ENCODE assay signal across 8 cellular contexts in the genomic region with DNA sequence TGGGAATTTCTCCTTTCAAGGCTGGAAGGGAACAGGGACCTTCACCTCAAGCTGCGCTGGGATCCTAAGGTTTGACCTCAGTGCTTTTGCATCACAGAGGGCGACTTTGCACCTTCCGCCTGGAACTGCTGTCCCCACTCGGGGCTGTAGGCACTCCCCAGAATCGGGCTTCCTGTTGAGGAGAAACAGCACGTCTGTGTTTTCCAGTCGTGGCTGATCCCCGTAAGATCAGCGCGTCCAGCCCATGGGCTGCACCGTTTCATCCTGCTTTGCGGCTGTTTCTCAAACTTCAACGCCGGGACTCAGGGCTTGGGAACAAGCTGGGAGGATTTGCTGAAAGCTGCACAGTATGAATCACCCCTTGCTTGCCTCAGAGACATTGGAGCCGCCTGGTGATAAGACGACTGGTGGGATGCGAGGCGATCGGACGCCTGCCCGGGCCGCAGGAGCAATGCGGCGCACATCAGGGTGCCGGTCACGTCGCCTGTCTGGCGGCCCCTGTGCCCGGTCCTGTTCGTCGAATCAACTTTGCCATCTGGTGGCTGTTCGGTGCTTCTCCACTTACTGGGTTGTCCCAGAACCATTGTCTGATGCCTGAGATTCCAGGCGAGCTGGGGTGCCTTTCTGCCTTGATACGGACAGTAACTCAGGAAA. TPM values are rescaled to one million over a fixed set of nuclear protein-coding genes. Genes with fewer than 3 reads are reported as not detected.
DNase-seq lines count a peak whose midpoint lies in the region; ATAC-seq and TF ChIP-seq lines count a peak whose summit lies in the region.

No MANE protein-coding gene starts in this region.

- no peak overlapping the region for H3K27ac ChIP-seq in esophagus muscularis mucosa (replicated peaks in 1 of 4)

- no peak for ATAC-seq in GM21381 (IDR thresholded peaks at IDR 0.05; ENCODE audit: unreplicated experiment)

- no peak for TF ChIP-seq POLR2A in esophagus muscularis mucosa (IDR thresholded peaks at IDR 0.05; ENCODE audit: low read depth)

- H3K4me3 ChIP-seq in LNCaP clone FGC (ENCODE audit: low read depth, low read length), result no peak overlapping the region
- H3K4me3 ChIP-seq in esophagus muscularis mucosa, result peak overlapping the region; percentile 30 to 46 (median 36)
- no peak overlapping the region for H3K4me3 ChIP-seq in mucosa of stomach (ENCODE audit: low read length)

- peak; percentile 67 for TF ChIP-seq CTCF in LNCaP clone FGC (IDR thresholded peaks at IDR 0.05; ENCODE audit: control insufficient read depth, extremely low read depth, insufficient read depth)
- peak; percentile 47 to 50 (median 49) for TF ChIP-seq CTCF in esophagus muscularis mucosa (IDR thresholded peaks at IDR 0.05)

- TF ChIP-seq EP300 in esophagus muscularis mucosa (IDR thresholded peaks at IDR 0.05), result no peak

- intact Hi-C loops in esophagus muscularis mucosa (cut with DNase I), result no loop called here

- DNase-seq in A172 (ENCODE audit: low spot score), result peak; percentile 28
- DNase-seq in LNCaP clone FGC (ENCODE audit: low read depth), result no peak
- DNase-seq in esophagus muscularis mucosa (ENCODE audit: extremely low spot score), result peak; percentile 92
- DNase-seq in COR-L47 (lab: John Stamatoyannopoulos, UW), result no peak
- DNase-seq in NOMO-1 (lab: John Stamatoyannopoulos, UW; ENCODE audit: unreplicated experiment in 2 of 2), result no peak
- DNase-seq in OCI-M1 (lab: John Stamatoyannopoulos, UW), result no peak

- H3K4me1 ChIP-seq in esophagus muscularis mucosa (peaks cover 5 to 22% (median 15%) of the 10 kb centered on the region in 4 donors), mucosa of stomach (ENCODE audit: control insufficient read depth, insufficient read depth, low read length) (peaks cover 11% of the 10 kb centered on the region)

- 39% methylated on average over 34 of the region's 34 CpGs for WGBS in esophagus muscularis mucosa

- H3K27me3 ChIP-seq in esophagus muscularis mucosa (no peaks in the 10 kb centered on the region), mucosa of stomach (ENCODE audit: control insufficient read depth, insufficient read depth, low read length) (peaks cover 27% of the 10 kb centered on the region)

- H3K36me3 ChIP-seq in esophagus muscularis mucosa (no peaks in the 10 kb centered on the region), mucosa of stomach (ENCODE audit: control insufficient read depth, insufficient read depth, low read length) (no peaks in the 10 kb centered on the region)

- H3K9ac ChIP-seq in mucosa of stomach (ENCODE audit: low read length), result peak overlapping the region; percentile 25

- H3K9me3 ChIP-seq in esophagus muscularis mucosa (no peaks in the 10 kb centered on the region), mucosa of stomach (ENCODE audit: control insufficient read depth, low read length) (no peaks in the 10 kb centered on the region)

RNA-seq across cellular contexts. Expression of a gene that starts 53.6 kb away (rescaled TPM):
- total RNA-seq in A172 (2014; rRNA removed; shearing (Covaris generic)), result not detected in 2 replicates
- total RNA-seq in esophagus muscularis mucosa, result under 1 TPM in 1 of 4 donors, not detected in 3; 0.17 TPM

Comparison
In these comparisons a context has a peak if more than half of its experiments do, and no peak if none do; other contexts are left out.
1. DNase-seq: peak in A172 (single experiment) and esophagus muscularis mucosa (single experiment); none in LNCaP clone FGC (single experiment), COR-L47 (single experiment), NOMO-1 (0 of 2) and OCI-M1 (single experiment).
2. H3K4me3 ChIP-seq: peak in esophagus muscularis mucosa (4 of 4); none in LNCaP clone FGC (single experiment) and mucosa of stomach (single experiment).